18 cellular contexts compared by ENCODE assay signal in genomic region chr12:70831538-70831937, GRCh38.
DNase-seq lines count a peak whose midpoint lies in the region; ATAC-seq and TF ChIP-seq lines count a peak whose summit lies in the region.
"Had no signal": no experiment of that assay in that cellular context is flagged by ENCODE, and none has a peak within 500 bp of the region (broad histone marks: within the 10 kb centered on the region; RNA-seq: fewer than 3 reads in every experiment).

No MANE protein-coding gene starts in this region.

- H3K4me2 ChIP-seq in HCT116 (ENCODE audit: low read length): peak overlapping the region; percentile 52
- peak overlapping the region; percentile 50 for H3K4me2 ChIP-seq in PC-3 (ENCODE audit: low read length)

- CTCF ChIA-PET in HCT116 (lab: Charles Lee): interaction anchor here (1.1 to 1.2 kb wide), 2 partner anchors 110 to 183 kb away, joined by 3 read pairs; no protein-coding TSS in a partner anchor
- CTCF ChIA-PET in PC-3 (lab: Charles Lee): interaction anchor here (0.5 to 1.2 kb wide), 3 partner anchors 10 to 100 kb away, joined by 3 to 5 read pairs (median 3); no protein-coding TSS in a partner anchor

- intact Hi-C loops in HCT116 (cut with micrococcal nuclease) (no loop called here), PC-3 (cut with micrococcal nuclease) (loop anchor here (1.0 kb wide), 1 partner anchor 183 kb away; no protein-coding TSS in a partner anchor), colonic mucosa (cut with DNase I) (no loop called here), lower leg skin (cut with DNase I; ENCODE audit: low total_unique reads) (no loop called here)

- no TSS peak for BruUV-seq in HCT116 (replicated peaks; lab: Mats Ljungman, UMichigan)
- no TSS peak for BruUV-seq in PC-3 (replicated peaks; lab: Mats Ljungman, UMichigan)

- H3K9me3 ChIP-seq in HCT116 (ENCODE audit: control insufficient read depth in 1 of 2, insufficient read depth in 1 of 2, low read depth in 1 of 2, low read length in 2 of 2): no peaks in the 10 kb centered on the region
- no peaks in the 10 kb centered on the region for H3K9me3 ChIP-seq in PC-3 (ENCODE audit: low read length)
- H3K9me3 ChIP-seq in colonic mucosa: no peaks in the 10 kb centered on the region
- H3K9me3 ChIP-seq: pancreas had no signal

- TF ChIP-seq CTCF in HCT116 (IDR thresholded peaks at IDR 0.05 in 2 of 3, conservative IDR thresholded peaks at IDR 0.05 in 1 of 3; ENCODE audit: borderline replicate concordance in 1 of 3, insufficient read depth in 1 of 3, low read depth in 2 of 3, low read length in 2 of 3): no peak
- TF ChIP-seq CTCF in PC-3 (conservative IDR thresholded peaks at IDR 0.05; ENCODE audit: low read depth, low read length): no peak
- TF ChIP-seq CTCF in colonic mucosa (IDR thresholded peaks at IDR 0.05): no peak
- TF ChIP-seq CTCF in lower leg skin (IDR thresholded peaks at IDR 0.05): no peak

- no peak overlapping the region for H3K27ac ChIP-seq in HCT116 (ENCODE audit: low read depth, low read length)
- peak overlapping the region; percentile 24; the same call in 1 of the 2 replicates for H3K27ac ChIP-seq in PC-3 (ENCODE audit: low read length)
- peak overlapping the region; percentile 16 for H3K27ac ChIP-seq in colonic mucosa
- H3K27ac ChIP-seq: pancreas had no signal

- H3K4me3 ChIP-seq in HCT116 (replicated peaks in 1 of 2; ENCODE audit: low read depth in 1 of 2, low read length in 2 of 2) (no peak overlapping the region), PC-3 (ENCODE audit: low read length) (no peak overlapping the region), colonic mucosa (no peak overlapping the region), lower leg skin (ENCODE audit: low read depth, poor library complexity, severe bottlenecking) (no peak overlapping the region)
- H3K4me3 ChIP-seq: pancreas had no signal

- POLR2A ChIA-PET in HCT116 (lab: Charles Lee) (no interaction called here), PC-3 (lab: Charles Lee; ENCODE audit: unreplicated experiment) (interaction anchor here (0.7 kb wide), 1 partner anchor 310 kb away, joined by 3 read pairs; no protein-coding TSS in a partner anchor)

- RAD21 ChIA-PET in HCT116 (lab: Charles Lee; ENCODE audit: low non-redundant PET in 1 of 2, low total read pairs in 2 of 2, uncharacterized antibody in 2 of 2, unreplicated experiment in 2 of 2): no interaction called here

- H3K9ac ChIP-seq in HCT116 (ENCODE audit: low read length) (no peak overlapping the region), PC-3 (ENCODE audit: low read length) (no peak overlapping the region), colonic mucosa (ENCODE audit: low read depth in 2 of 2, low read length in 2 of 2) (no peak overlapping the region)

- H3K4me1 ChIP-seq in HCT116 (ENCODE audit: control insufficient read depth in 1 of 2, insufficient read depth in 2 of 2, low read length in 2 of 2) (peaks cover 5 to 14% of the 10 kb centered on the region in 2 experiments; a peak in 3 of 4 replicates), PC-3 (ENCODE audit: insufficient read depth, low read length) (peaks cover 18% of the 10 kb centered on the region), colonic mucosa (no peaks in the 10 kb centered on the region)
- H3K4me1 ChIP-seq: pancreas had no signal

- H2AFZ ChIP-seq in HCT116 (ENCODE audit: low read depth, low read length, poor library complexity, severe bottlenecking) (no peak overlapping the region), PC-3 (ENCODE audit: low read length) (no peak overlapping the region)

- WGBS in lower leg skin, 2 donors: 31 to 37% methylated on average over 2 of the region's 2 CpGs

- no peak for TF ChIP-seq RAD21 in HCT116 (IDR thresholded peaks at IDR 0.05; ENCODE audit: low read depth)

- no peaks in the 10 kb centered on the region for H3K36me3 ChIP-seq in HCT116 (ENCODE audit: control insufficient read depth in 1 of 2, insufficient read depth in 2 of 2, low read length in 2 of 2)
- H3K36me3 ChIP-seq in PC-3 (ENCODE audit: low read depth, low read length): no peaks in the 10 kb centered on the region
- H3K36me3 ChIP-seq in colonic mucosa: no peaks in the 10 kb centered on the region
- H3K36me3 ChIP-seq: pancreas had no signal

- DNase-seq in HCT116 (ENCODE audit: low read depth, low spot score): peak; percentile 21
- peak; percentile 86 for DNase-seq in PC-3
- DNase-seq in colonic mucosa: no peak
- DNase-seq in pons (ENCODE audit: low spot score): peak; percentile 14
- DNase-seq in lower leg skin (ENCODE audit: low spot score in 2 of 2): no peak
- DNase-seq in islet precursor cell: no peak
- DNase-seq: activated CD8-positive, alpha-beta memory T cell treated with anti-CD3 and anti-CD28 coated beads, Interleukin-2, amount 10 ng/mL, durations not matched to agents 7 days and 5 days; activated effector memory CD4-positive, alpha-beta T cell treated with anti-CD3 and anti-CD28 coated beads, Interleukin-2, amount 50 U/mL, for 16 hours; DMS53; effector CD8-positive, alpha-beta T cell; foreskin melanocyte; midbrain; NCI-H187 treated with DMSO at 0.1 percent for 48 hours; NCI-H510A treated with DMSO at 0.1 percent for 48 hours; pancreas; RPMI8226 had no signal

- ATAC-seq in HCT116 (peak; percentile 78), PC-3 (peak; percentile 95), HG03108 (IDR thresholded peaks at IDR 0.05; ENCODE audit: unreplicated experiment) (no peak), HG02571 (IDR thresholded peaks at IDR 0.05; ENCODE audit: unreplicated experiment) (no peak)
- ATAC-seq: activated CD8-positive, alpha-beta memory T cell treated with anti-CD3 and anti-CD28 coated beads, Interleukin-2, amount 10 ng/mL, durations not matched to agents 7 days and 5 days; pancreas had no signal

- H4K20me1 ChIP-seq in HCT116 (ENCODE audit: insufficient read depth): no peaks in the 10 kb centered on the region
- no peaks in the 10 kb centered on the region for H4K20me1 ChIP-seq in PC-3 (ENCODE audit: low read length)

- H3K9me2 ChIP-seq in HCT116 (ENCODE audit: insufficient read depth): no peaks in the 10 kb centered on the region
- no peaks in the 10 kb centered on the region for H3K9me2 ChIP-seq in PC-3 (replicated peaks; ENCODE audit: low read length)

- H3K79me2 ChIP-seq in HCT116 (ENCODE audit: insufficient read depth, low read length) (no peaks in the 10 kb centered on the region), PC-3 (ENCODE audit: low read length) (no peaks in the 10 kb centered on the region)

- H3K27me3 ChIP-seq in HCT116 (ENCODE audit: insufficient read depth, low read length) (no peaks in the 10 kb centered on the region), PC-3 (ENCODE audit: low read length) (no peaks in the 10 kb centered on the region), colonic mucosa (no peaks in the 10 kb centered on the region)
- H3K27me3 ChIP-seq: pancreas had no signal

- no peaks in the 10 kb centered on the region for H3F3A ChIP-seq in PC-3 (ENCODE audit: low read length, unreplicated experiment)

- no peak for TF ChIP-seq POLR2A in HCT116 (IDR thresholded peaks at IDR 0.05; ENCODE audit: borderline replicate concordance, extremely low read depth, insufficient read depth, insufficient read length)
- no peak for TF ChIP-seq POLR2A in lower leg skin (IDR thresholded peaks at IDR 0.05)

TF ChIP-seq in HCT116, 20 proteins besides CTCF, POLR2A, EP300 and RAD21:
- TF ChIP-seq SRF (IDR thresholded peaks at IDR 0.05; ENCODE audit: low read depth) (no peak), ZFX (IDR thresholded peaks at IDR 0.05) (no peak), CBX3 (IDR thresholded peaks at IDR 0.05; ENCODE audit: low read depth) (peak; percentile 32; the same call in 1 of the 2 replicates), JUND (IDR thresholded peaks at IDR 0.05) (peak; percentile 45)

Comparison
In these comparisons a context has a peak if more than half of its experiments do, and no peak if none do; other contexts are left out.
1. ATAC-seq: peak in HCT116 (single experiment) and PC-3 (single experiment); none in HG03108 (single experiment) and HG02571 (single experiment).
2. DNase-seq: peak in HCT116 (single experiment), PC-3 (single experiment) and pons (single experiment); none in colonic mucosa (single experiment), lower leg skin (0 of 2) and islet precursor cell (single experiment).